In the genomic region with DNA sequence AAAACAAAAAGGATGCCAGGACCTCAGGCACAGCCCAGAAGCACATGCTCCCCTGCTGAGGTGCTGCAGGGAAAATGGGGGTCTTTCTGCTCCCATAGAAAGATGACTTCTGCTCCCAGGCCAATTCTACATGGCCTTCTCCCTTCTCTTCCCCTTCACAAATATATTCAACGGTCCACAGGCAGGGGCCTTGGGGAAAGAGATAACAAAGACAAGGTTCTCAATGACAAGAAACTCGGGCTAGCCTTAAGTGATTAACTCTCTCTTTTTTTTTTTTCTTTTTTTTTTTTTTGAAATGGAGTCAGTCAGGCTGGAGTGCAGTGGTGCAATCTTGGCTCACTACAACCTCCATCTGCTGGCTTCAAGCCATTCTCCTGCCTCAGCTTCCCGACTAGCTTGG, we compare ENCODE assay signal across 1 cellular context.
A peak's percentile ranks its signal among the peaks of the same experiment; 100 is the strongest.
TF ChIP-seq lines count a peak whose summit lies in the region.

No MANE protein-coding gene starts in this region.

TF ChIP-seq in K562, 482 proteins besides CTCF, POLR2A, EP300 and RAD21:
- TF ChIP-seq, protein P1, sequence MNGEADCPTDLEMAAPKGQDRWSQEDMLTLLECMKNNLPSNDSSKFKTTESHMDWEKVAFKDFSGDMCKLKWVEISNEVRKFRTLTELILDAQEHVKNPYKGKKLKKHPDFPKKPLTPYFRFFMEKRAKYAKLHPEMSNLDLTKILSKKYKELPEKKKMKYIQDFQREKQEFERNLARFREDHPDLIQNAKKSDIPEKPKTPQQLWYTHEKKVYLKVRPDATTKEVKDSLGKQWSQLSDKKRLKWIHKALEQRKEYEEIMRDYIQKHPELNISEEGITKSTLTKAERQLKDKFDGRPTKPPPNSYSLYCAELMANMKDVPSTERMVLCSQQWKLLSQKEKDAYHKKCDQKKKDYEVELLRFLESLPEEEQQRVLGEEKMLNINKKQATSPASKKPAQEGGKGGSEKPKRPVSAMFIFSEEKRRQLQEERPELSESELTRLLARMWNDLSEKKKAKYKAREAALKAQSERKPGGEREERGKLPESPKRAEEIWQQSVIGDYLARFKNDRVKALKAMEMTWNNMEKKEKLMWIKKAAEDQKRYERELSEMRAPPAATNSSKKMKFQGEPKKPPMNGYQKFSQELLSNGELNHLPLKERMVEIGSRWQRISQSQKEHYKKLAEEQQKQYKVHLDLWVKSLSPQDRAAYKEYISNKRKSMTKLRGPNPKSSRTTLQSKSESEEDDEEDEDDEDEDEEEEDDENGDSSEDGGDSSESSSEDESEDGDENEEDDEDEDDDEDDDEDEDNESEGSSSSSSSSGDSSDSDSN (IDR thresholded peaks at IDR 0.05; ENCODE audit: borderline replicate concordance in 1 of 2, low read depth in 2 of 2, low read length in 2 of 2) = no peak
- no peak for TF ChIP-seq KLF10 (CRISPR knock-in tag; IDR thresholded peaks at IDR 0.05)
- TF ChIP-seq ZNF384 (IDR thresholded peaks at IDR 0.05; ENCODE audit: low read depth, low read length) = peak; percentile 63
- TF ChIP-seq FOXJ3 (CRISPR knock-in tag; IDR thresholded peaks at IDR 0.05) = no peak
- TF ChIP-seq GABPB1 (CRISPR knock-in tag; IDR thresholded peaks at IDR 0.05) = no peak
- TF ChIP-seq ZNF133 (CRISPR knock-in tag; IDR thresholded peaks at IDR 0.05) = no peak
- no peak for TF ChIP-seq POLR3G (IDR thresholded peaks at IDR 0.05; ENCODE audit: extremely low read depth, insufficient read length, insufficient replicate concordance)
- peak; percentile 54; the same call in 1 of the 2 replicates for TF ChIP-seq CBFA2T3 (IDR thresholded peaks at IDR 0.05)
- no peak for TF ChIP-seq MCM5 (IDR thresholded peaks at IDR 0.05; ENCODE audit: low read depth)
- 0 out of 2 replicates have a peak, but pooled peaks have one; percentile 38 for TF ChIP-seq ZNF583 (CRISPR knock-in tag; IDR thresholded peaks at IDR 0.05)
- TF ChIP-seq, protein P2, sequence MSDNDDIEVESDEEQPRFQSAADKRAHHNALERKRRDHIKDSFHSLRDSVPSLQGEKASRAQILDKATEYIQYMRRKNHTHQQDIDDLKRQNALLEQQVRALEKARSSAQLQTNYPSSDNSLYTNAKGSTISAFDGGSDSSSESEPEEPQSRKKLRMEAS (CRISPR knock-in tag; IDR thresholded peaks at IDR 0.05) = 0 out of 2 replicates have a peak, but pooled peaks have one; percentile 13
- TF ChIP-seq TFAM (CRISPR knock-in tag; conservative IDR thresholded peaks at IDR 0.05) = no peak
- TF ChIP-seq MAZ (CRISPR knock-in tag; conservative IDR thresholded peaks at IDR 0.05 in 1 of 2, IDR thresholded peaks at IDR 0.05 in 1 of 2) = no peak
- TF ChIP-seq CBFA2T2 (conservative IDR thresholded peaks at IDR 0.05) = peak; percentile 22; the same call in 1 of the 2 replicates
- TF ChIP-seq CEBPB (tag; IDR thresholded peaks at IDR 0.05) = 0 out of 2 replicates have a peak, but pooled peaks have one; percentile 16
- no peak for TF ChIP-seq CGGBP1 (CRISPR knock-in tag; IDR thresholded peaks at IDR 0.05)
- TF ChIP-seq BRD9 (IDR thresholded peaks at IDR 0.05; ENCODE audit: low read depth, partially characterized antibody) = no peak
- no peak for TF ChIP-seq TCFL5 (CRISPR knock-in tag; conservative IDR thresholded peaks at IDR 0.05)
- TF ChIP-seq RBM14 (IDR thresholded peaks at IDR 0.05; ENCODE audit: borderline replicate concordance, insufficient read depth, low read depth, low read length) = no peak
- TF ChIP-seq ZBTB17 (CRISPR knock-in tag; IDR thresholded peaks at IDR 0.05) = no peak
- no peak for TF ChIP-seq FOXA1 (IDR thresholded peaks at IDR 0.05; ENCODE audit: borderline replicate concordance)
- no peak for TF ChIP-seq BRF1 (IDR thresholded peaks at IDR 0.05; ENCODE audit: borderline replicate concordance, extremely low read depth, insufficient read length)
- TF ChIP-seq CEBPG (CRISPR knock-in tag; IDR thresholded peaks at IDR 0.05) = 0 out of 2 replicates have a peak, but pooled peaks have one; percentile 10
- TF ChIP-seq CEBPG (tag; conservative IDR thresholded peaks at IDR 0.05 in 1 of 2, IDR thresholded peaks at IDR 0.05 in 1 of 2) = no peak
- TF ChIP-seq KAT7 (CRISPR knock-in tag; IDR thresholded peaks at IDR 0.05; ENCODE audit: borderline replicate concordance) = 0 out of 2 replicates have a peak, but pooled peaks have one; percentile 31
- no peak for TF ChIP-seq HNRNPUL1 (IDR thresholded peaks at IDR 0.05; ENCODE audit: low read length)
- TF ChIP-seq ZHX1 (conservative IDR thresholded peaks at IDR 0.05; ENCODE audit: low read length) = no peak
- TF ChIP-seq EHMT2 (IDR thresholded peaks at IDR 0.05) = no peak
- TF ChIP-seq ZNF3 (CRISPR knock-in tag; IDR thresholded peaks at IDR 0.05) = no peak
- TF ChIP-seq, protein P3, sequence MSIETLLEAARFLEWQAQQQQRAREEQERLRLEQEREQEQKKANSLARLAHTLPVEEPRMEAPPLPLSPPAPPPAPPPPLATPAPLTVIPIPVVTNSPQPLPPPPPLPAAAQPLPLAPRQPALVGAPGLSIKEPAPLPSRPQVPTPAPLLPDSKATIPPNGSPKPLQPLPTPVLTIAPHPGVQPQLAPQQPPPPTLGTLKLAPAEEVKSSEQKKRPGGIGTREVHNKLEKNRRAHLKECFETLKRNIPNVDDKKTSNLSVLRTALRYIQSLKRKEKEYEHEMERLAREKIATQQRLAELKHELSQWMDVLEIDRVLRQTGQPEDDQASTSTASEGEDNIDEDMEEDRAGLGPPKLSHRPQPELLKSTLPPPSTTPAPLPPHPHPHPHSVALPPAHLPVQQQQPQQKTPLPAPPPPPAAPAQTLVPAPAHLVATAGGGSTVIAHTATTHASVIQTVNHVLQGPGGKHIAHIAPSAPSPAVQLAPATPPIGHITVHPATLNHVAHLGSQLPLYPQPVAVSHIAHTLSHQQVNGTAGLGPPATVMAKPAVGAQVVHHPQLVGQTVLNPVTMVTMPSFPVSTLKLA (conservative IDR thresholded peaks at IDR 0.05) = no peak
- TF ChIP-seq SIN3A (IDR thresholded peaks at IDR 0.05; ENCODE audit: borderline replicate concordance in 2 of 2, control insufficient read depth in 1 of 2, low read depth in 2 of 2, low read length in 2 of 2) = no peak
- TF ChIP-seq CBX2 (IDR thresholded peaks at IDR 0.05; ENCODE audit: insufficient read depth, low read length, poor library complexity, severe bottlenecking) = no peak
- no peak for TF ChIP-seq PCBP2 (IDR thresholded peaks at IDR 0.05; ENCODE audit: low read depth, low read length, poor library complexity, severe bottlenecking)
- TF ChIP-seq TCF3 (CRISPR knock-in tag; IDR thresholded peaks at IDR 0.05) = peak; percentile 54
